9 cellular contexts compared by ENCODE assay signal in genomic region chr4:60805500-60806313, GRCh38.
A peak's percentile ranks its signal among the peaks of the same experiment; 100 is the strongest.
DNase-seq lines count a peak whose midpoint lies in the region; ATAC-seq, FAIRE-seq and TF ChIP-seq lines count a peak whose summit lies in the region.
"Had no signal": no experiment of that assay in that cellular context is flagged by ENCODE, and none has a peak within 500 bp of the region (broad histone marks: within the 10 kb centered on the region; RNA-seq: fewer than 3 reads in every experiment).

No MANE protein-coding gene starts in this region.

- no peaks in the 10 kb centered on the region for H3K9me3 ChIP-seq in naive thymus-derived CD4-positive, alpha-beta T cell (ENCODE audit: control insufficient read depth in 2 of 3, low read length in 3 of 3)

- no peak overlapping the region for H3K27ac ChIP-seq in naive thymus-derived CD4-positive, alpha-beta T cell (ENCODE audit: low read depth, low read length)

- peak; percentile 60 for TF ChIP-seq CTCF in GM10266 (IDR thresholded peaks at IDR 0.05; ENCODE audit: control insufficient read depth, insufficient read depth, low read depth, missing control alignments)

- no peaks in the 10 kb centered on the region for H3K4me1 Mint-ChIP-seq in activated naive CD4-positive, alpha-beta T cell treated with anti-CD3 and anti-CD28 coated beads, Interleukin-2, amount 10 ng/mL, durations not matched to agents 7 days and 5 days
- no peaks in the 10 kb centered on the region for H3K4me1 Mint-ChIP-seq in naive thymus-derived CD4-positive, alpha-beta T cell
- H3K4me1 Mint-ChIP-seq: memory B cell had no signal

- CTCF ChIA-PET in activated naive CD4-positive, alpha-beta T cell treated with anti-CD3 and anti-CD28 coated beads, Interleukin-2, amount 10 ng/mL, durations not matched to agents 7 days and 5 days (lab: Charles Lee): interaction anchor here (0.9 to 1.3 kb wide), 2 partner anchors 11 to 25 kb away, joined by 3 read pairs; no protein-coding TSS in a partner anchor
- CTCF ChIA-PET in naive thymus-derived CD4-positive, alpha-beta T cell (lab: Charles Lee): no interaction called here

- H3K27me3 Mint-ChIP-seq in activated naive CD4-positive, alpha-beta T cell treated with anti-CD3 and anti-CD28 coated beads, Interleukin-2, amount 10 ng/mL, durations not matched to agents 7 days and 5 days: no peaks in the 10 kb centered on the region
- no peaks in the 10 kb centered on the region for H3K27me3 Mint-ChIP-seq in naive thymus-derived CD4-positive, alpha-beta T cell
- H3K27me3 Mint-ChIP-seq: memory B cell had no signal

- no peaks in the 10 kb centered on the region for H3K4me1 ChIP-seq in naive thymus-derived CD4-positive, alpha-beta T cell (ENCODE audit: control insufficient read depth in 2 of 2, insufficient read depth in 2 of 2, low read length in 2 of 2)

- POLR2A ChIA-PET in naive thymus-derived CD4-positive, alpha-beta T cell (lab: Charles Lee): no interaction called here

- peak; percentile 63 for TF ChIP-seq RAD21 in Ishikawa (IDR thresholded peaks at IDR 0.05; ENCODE audit: low read depth)

- DNase-seq in GM10266 (ENCODE audit: extremely low spot score) (peak; percentile 3), SW480 (ENCODE audit: low spot score) (peak; percentile 6), inferior parietal cortex (ENCODE audit: extremely low spot score) (peak; percentile 53), HTR-8/SVneo (ENCODE audit: insufficient read length, low spot score) (no peak)
- DNase-seq in activated naive CD4-positive, alpha-beta T cell treated with anti-CD3 and anti-CD28 coated beads, Interleukin-2, amount 10 ng/mL, durations not matched to agents 7 days and 5 days: no peak
- no peak for DNase-seq in naive thymus-derived CD4-positive, alpha-beta T cell

- no peaks in the 10 kb centered on the region for H3K27me3 ChIP-seq in naive thymus-derived CD4-positive, alpha-beta T cell (ENCODE audit: control insufficient read depth in 2 of 2, insufficient read depth in 2 of 2, low read length in 2 of 2)

- H3K36me3 Mint-ChIP-seq in activated naive CD4-positive, alpha-beta T cell treated with anti-CD3 and anti-CD28 coated beads, Interleukin-2, amount 10 ng/mL, durations not matched to agents 7 days and 5 days: no peaks in the 10 kb centered on the region
- no peaks in the 10 kb centered on the region for H3K36me3 Mint-ChIP-seq in naive thymus-derived CD4-positive, alpha-beta T cell
- H3K36me3 Mint-ChIP-seq: memory B cell had no signal

- intact Hi-C loops in naive thymus-derived CD4-positive, alpha-beta T cell (cut with micrococcal nuclease): no loop called here

- no peak for TF ChIP-seq EP300 in Ishikawa (IDR thresholded peaks at IDR 0.05; ENCODE audit: borderline replicate concordance)

- H3K4me3 ChIP-seq in naive thymus-derived CD4-positive, alpha-beta T cell (ENCODE audit: low read length): no peak overlapping the region

- no peak for ATAC-seq in GM19397 (IDR thresholded peaks at IDR 0.05; ENCODE audit: unreplicated experiment)
- no peak for ATAC-seq in naive thymus-derived CD4-positive, alpha-beta T cell

- no peak overlapping the region for H3K4me3 Mint-ChIP-seq in activated naive CD4-positive, alpha-beta T cell treated with anti-CD3 and anti-CD28 coated beads, Interleukin-2, amount 10 ng/mL, durations not matched to agents 7 days and 5 days
- H3K4me3 Mint-ChIP-seq in naive thymus-derived CD4-positive, alpha-beta T cell: no peak overlapping the region
- H3K4me3 Mint-ChIP-seq: memory B cell had no signal

- FAIRE-seq in HTR-8/SVneo (lab: Jason Lieb, UNC): no peak

- peaks cover 4% of the 10 kb centered on the region for H3K9me3 Mint-ChIP-seq in activated naive CD4-positive, alpha-beta T cell treated with anti-CD3 and anti-CD28 coated beads, Interleukin-2, amount 10 ng/mL, durations not matched to agents 7 days and 5 days
- H3K9me3 Mint-ChIP-seq in naive thymus-derived CD4-positive, alpha-beta T cell: peaks cover 0 to 24% (median 3%) of the 10 kb centered on the region in 11 donors

- H3K36me3 ChIP-seq in naive thymus-derived CD4-positive, alpha-beta T cell (ENCODE audit: control insufficient read depth in 2 of 3, insufficient read depth in 3 of 3, low read length in 3 of 3): no peaks in the 10 kb centered on the region

- no peak overlapping the region for H3K27ac Mint-ChIP-seq in activated naive CD4-positive, alpha-beta T cell treated with anti-CD3 and anti-CD28 coated beads, Interleukin-2, amount 10 ng/mL, durations not matched to agents 7 days and 5 days
- peak overlapping the region in 1 of 9 donors; percentile 21 for H3K27ac Mint-ChIP-seq in naive thymus-derived CD4-positive, alpha-beta T cell
- H3K27ac Mint-ChIP-seq: memory B cell had no signal

TF ChIP-seq in Ishikawa, 13 proteins besides CTCF, POLR2A, EP300 and RAD21:
- TF ChIP-seq CEBPB (IDR thresholded peaks at IDR 0.05) (no peak), YY1 (IDR thresholded peaks at IDR 0.05; ENCODE audit: low read depth) (no peak), CREB1 (IDR thresholded peaks at IDR 0.05; ENCODE audit: low read depth) (no peak), NFIC (IDR thresholded peaks at IDR 0.05) (no peak), EGR1 (IDR thresholded peaks at IDR 0.05) (no peak), ZBTB7A (IDR thresholded peaks at IDR 0.05; ENCODE audit: low read depth) (no peak), TAF1 (IDR thresholded peaks at IDR 0.05; ENCODE audit: low read depth) (no peak), TCF12 (IDR thresholded peaks at IDR 0.05; ENCODE audit: low read depth) (no peak), FOXM1 (IDR thresholded peaks at IDR 0.05; ENCODE audit: borderline replicate concordance, low read depth) (no peak), REST (IDR thresholded peaks at IDR 0.05; ENCODE audit: low read depth) (no peak), MAX (IDR thresholded peaks at IDR 0.05) (no peak), USF1 (IDR thresholded peaks at IDR 0.05) (no peak), TEAD4 (IDR thresholded peaks at IDR 0.05) (no peak)
TF ChIP-seq in Ishikawa: peak in this region for 0.

Comparison
In these comparisons a context has a peak if more than half of its experiments do, and no peak if none do; other contexts are left out.
1. DNase-seq: peak in GM10266 (single experiment), SW480 (single experiment) and inferior parietal cortex (single experiment); none in activated naive CD4-positive, alpha-beta T cell treated with anti-CD3 and anti-CD28 coated beads, Interleukin-2, amount 10 ng/mL, durations not matched to agents 7 days and 5 days (single experiment), HTR-8/SVneo (single experiment) and naive thymus-derived CD4-positive, alpha-beta T cell (0 of 9).